ENCODE assay signal across 14 cellular contexts in the genomic region with DNA sequence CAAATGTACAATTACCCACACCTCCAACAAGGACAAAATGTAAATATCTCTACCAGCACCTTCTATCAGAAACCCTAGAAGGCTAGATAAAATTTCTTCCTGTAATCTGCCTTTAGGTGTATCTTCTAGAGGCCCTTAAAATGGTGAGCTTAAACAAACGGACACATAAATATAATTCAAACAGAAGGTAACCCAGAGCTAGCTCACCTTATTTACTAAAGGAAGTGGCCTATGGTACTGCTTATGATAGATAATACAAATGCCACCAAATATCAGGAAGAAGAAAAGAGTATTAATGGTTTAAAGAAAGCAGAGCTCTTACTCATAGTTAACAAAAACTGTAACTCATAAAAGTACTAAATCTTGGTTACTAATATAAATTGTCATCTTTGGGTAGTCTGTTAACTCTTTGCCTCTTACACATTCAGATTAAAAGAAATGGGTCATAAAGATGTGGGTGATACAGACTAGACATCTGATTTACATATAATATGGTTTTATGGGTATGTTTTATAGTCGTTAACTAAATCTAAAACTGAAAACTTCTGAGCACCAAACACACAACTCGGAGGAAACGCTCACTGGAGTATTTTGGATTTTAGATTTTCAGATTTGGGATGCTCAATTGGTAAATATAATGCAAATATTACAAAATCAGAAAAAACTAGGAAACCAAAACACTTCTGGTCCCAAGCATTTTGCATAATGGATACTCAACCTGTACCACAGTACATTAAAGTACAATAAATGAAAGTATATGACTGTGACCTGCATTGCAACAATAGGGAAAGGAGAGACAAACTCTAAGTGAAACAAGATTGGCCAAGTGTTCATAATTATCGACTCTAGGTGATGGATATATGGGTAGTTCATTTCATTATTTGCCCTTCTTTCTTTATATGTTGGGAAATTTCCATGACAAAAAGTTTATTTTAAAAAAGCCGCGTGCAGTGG. TPM values are rescaled to one million over a fixed set of nuclear protein-coding genes. Genes with fewer than 3 reads are reported as not detected.
"Had no signal": no experiment of that assay in that cellular context is flagged by ENCODE, and none has a peak within 500 bp of the region (broad histone marks: within the 10 kb centered on the region; RNA-seq: fewer than 3 reads in every experiment).

No MANE protein-coding gene starts in this region.

- DNase-seq: activated CD4-positive, alpha-beta memory T cell treated with anti-CD3 and anti-CD28 coated beads, Interleukin-2, amount 10 ng/mL, durations not matched to agents 7 days and 5 days; activated CD4-positive, alpha-beta T cell treated with anti-CD3 and anti-CD28 coated beads for 4 hours; activated naive CD4-positive, alpha-beta T cell treated with anti-CD3 and anti-CD28 coated beads, Interleukin-2, amount 50 U/mL, for 16 hours; activated T-cell treated with anti-CD3 and anti-CD28 coated beads, Interleukin-2, amount 50 U/mL, for 24 hours; hippocampal formation; left lung; mammary epithelial cell; naive thymus-derived CD8-positive, alpha-beta T cell; pancreas; spleen; WERI-Rb-1 had no signal

- H3K27ac ChIP-seq: cardiac muscle cell, left lung, pancreas, spleen, suprapubic skin, WERI-Rb-1 had no signal

- H3K4me3 ChIP-seq: cardiac muscle cell, left lung, pancreas, spleen, suprapubic skin had no signal

- H3K4me1 ChIP-seq: left lung had no signal

- H3K9me3 ChIP-seq: left lung, pancreas, spleen, suprapubic skin had no signal

- ATAC-seq: left lung; naive thymus-derived CD8-positive, alpha-beta T cell; pancreas; sciatic nerve had no signal

RNA-seq across cellular contexts. Expression of a gene that starts 41.6 kb away (rescaled TPM):
- total RNA-seq: naive thymus-derived CD8-positive, alpha-beta T cell had no signal
